In the genomic region with DNA sequence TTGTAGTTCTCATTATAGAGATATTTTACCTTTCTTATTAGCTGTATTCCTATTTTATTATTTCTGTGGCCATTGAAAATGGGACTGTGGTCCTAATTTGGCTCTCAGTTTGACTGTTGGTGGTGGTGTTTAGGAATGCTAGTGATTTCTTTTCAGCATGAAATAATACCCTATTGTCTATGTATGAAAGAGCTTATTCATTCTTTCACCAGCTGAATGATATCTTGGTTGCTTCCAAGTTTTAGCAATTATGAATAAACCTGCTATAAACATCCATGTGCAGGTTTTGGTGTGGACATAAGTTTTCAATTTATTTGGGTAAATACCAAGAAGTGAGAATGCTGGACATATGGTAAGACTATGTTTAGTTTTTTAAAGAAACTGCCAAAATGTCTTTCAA, we compare ENCODE assay signal across 18 cellular contexts.
"Had no signal": no experiment of that assay in that cellular context is flagged by ENCODE, and none has a peak within 500 bp of the region (broad histone marks: within the 10 kb centered on the region; RNA-seq: fewer than 3 reads in every experiment).

No MANE protein-coding gene starts in this region.

- H3K27ac ChIP-seq: gastroesophageal sphincter, neutrophil, stomach, suprapubic skin, tibial artery, upper lobe of left lung, vagina had no signal

- H3K27ac Mint-ChIP-seq: immature natural killer cell; naive thymus-derived CD8-positive, alpha-beta T cell had no signal

- H3K27me3 ChIP-seq: gastroesophageal sphincter, neutrophil, stomach, suprapubic skin, tibial artery, upper lobe of left lung, vagina had no signal

- H3K36me3 Mint-ChIP-seq: immature natural killer cell; naive thymus-derived CD8-positive, alpha-beta T cell had no signal

- H3K4me3 ChIP-seq: gastroesophageal sphincter, mucosa of descending colon, stomach, suprapubic skin, tibial artery, upper lobe of left lung, vagina had no signal

- ATAC-seq: esophagus mucosa; gastroesophageal sphincter; mucosa of descending colon; naive thymus-derived CD8-positive, alpha-beta T cell; right cardiac atrium had no signal

- DNase-seq: cortex of kidney; effector memory CD4-positive, alpha-beta T cell; immature natural killer cell; mucosa of descending colon; naive thymus-derived CD8-positive, alpha-beta T cell; posterior cingulate gyrus; right cardiac atrium; small intestine; stimulated activated CD4-positive, alpha-beta T cell treated with anti-CD3 and anti-CD28 coated beads, Interleukin-12 subunit alpha, Interleukin-12 subunit beta, amount 100 ng/mL, for 4 hours; stimulated activated naive CD4-positive, alpha-beta T cell; stomach; tibial artery; upper lobe of left lung had no signal
